Comparison of ENCODE assay signal across 11 cellular contexts in genomic region chr7:109375857-109376256, GRCh38.
"Had no signal": no experiment of that assay in that cellular context is flagged by ENCODE, and none has a peak within 500 bp of the region (broad histone marks: within the 10 kb centered on the region; RNA-seq: fewer than 3 reads in every experiment).

No MANE protein-coding gene starts in this region.

- H3K4me1 ChIP-seq: HAP-1 had no signal

- H3K4me3 ChIP-seq: GM23248, GM23338, HAP-1 had no signal

- ATAC-seq: GM23338, HCT116 had no signal

- H3K36me3 ChIP-seq: HAP-1 had no signal

- H3K9me3 ChIP-seq: HAP-1 had no signal

- FAIRE-seq: H1, H54 had no signal

- DNase-seq: GM23248, GOT3, H7, H9, HCEC 1CT, HFFc6 had no signal

- H3K27ac ChIP-seq: GM23248 had no signal
